ENCODE assay signal across 10 cellular contexts in the genomic region with DNA sequence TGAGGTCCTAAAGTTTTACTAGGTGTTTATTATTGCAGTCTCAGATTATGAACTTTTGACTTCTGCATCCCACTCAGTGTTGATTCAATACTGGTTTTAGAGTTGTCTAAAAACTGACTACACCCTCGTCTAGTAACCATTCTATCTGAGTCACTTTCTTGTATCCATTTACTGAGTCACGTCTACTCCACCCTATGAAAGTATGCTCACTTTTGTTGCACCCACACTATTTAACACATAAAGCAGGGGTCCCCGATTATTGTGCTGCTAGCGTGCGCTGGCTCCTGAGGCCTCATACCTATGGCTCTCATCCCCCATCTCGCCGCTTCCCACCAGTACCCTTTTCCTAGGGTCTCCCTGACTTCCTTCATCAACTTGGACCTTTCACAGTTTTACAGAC. TPM values are rescaled to one million over a fixed set of nuclear protein-coding genes. Genes with fewer than 3 reads are reported as not detected.
DNase-seq lines count a peak whose midpoint lies in the region; TF ChIP-seq lines count a peak whose summit lies in the region.
"Had no signal": no experiment of that assay in that cellular context is flagged by ENCODE, and none has a peak within 500 bp of the region (broad histone marks: within the 10 kb centered on the region; RNA-seq: fewer than 3 reads in every experiment).

No MANE protein-coding gene starts in this region.

- no peaks in the 10 kb centered on the region for H3K27me3 ChIP-seq in H7 (ENCODE audit: control insufficient read depth, insufficient read depth, low read length)

- intact Hi-C loops in activated T-helper 2 cell treated with anti-CD3 and anti-CD28 coated beads, Interferon-gamma antibody, Interleukin-2, Interleukin-4, amounts not matched to agents 10 μg/mL and 5 μg/mL and 100 μg/mL, durations not matched to agents 14 hours and 24 hours and 36 hours (cut with micrococcal nuclease) = loop anchor here (1.0 to 5.0 kb wide), 8 partner anchors 31 to 483 kb away; partner anchors contain the start of genes CDK6 and VPS50

- no peak for TF ChIP-seq CTCF in nephron progenitor cell (IDR thresholded peaks at IDR 0.05)

- peaks cover 38% of the 10 kb centered on the region for H3K4me1 Mint-ChIP-seq in activated T-helper 2 cell treated with anti-CD3 and anti-CD28 coated beads, Interferon-gamma antibody, Interleukin-2, Interleukin-4, amounts not matched to agents 10 μg/mL and 5 μg/mL and 100 μg/mL, durations not matched to agents 14 hours and 24 hours and 36 hours (ENCODE audit: low read depth)
- H3K4me1 Mint-ChIP-seq in immature natural killer cell (peaks cover 63 to 75% of the 10 kb centered on the region in 2 donors), nephron progenitor cell (peaks cover 7% of the 10 kb centered on the region)

- H3K4me3 ChIP-seq in H7 (ENCODE audit: insufficient read depth, low read depth, low read length) = no peak overlapping the region

- H3K36me3 ChIP-seq in H7 (replicated peaks; ENCODE audit: control insufficient read depth, insufficient read depth, low read length) = no peaks in the 10 kb centered on the region

- H3K4me3 Mint-ChIP-seq in activated T-helper 2 cell treated with anti-CD3 and anti-CD28 coated beads, Interferon-gamma antibody, Interleukin-2, Interleukin-4, amounts not matched to agents 10 μg/mL and 5 μg/mL and 100 μg/mL, durations not matched to agents 14 hours and 24 hours and 36 hours (ENCODE audit: low read depth) = peak overlapping the region; percentile 85
- H3K4me3 Mint-ChIP-seq in immature natural killer cell = peak overlapping the region; percentile 90 to 96 (median 91)
- H3K4me3 Mint-ChIP-seq in nephron progenitor cell = no peak overlapping the region

- peaks cover 67% of the 10 kb centered on the region for H3K36me3 Mint-ChIP-seq in activated T-helper 2 cell treated with anti-CD3 and anti-CD28 coated beads, Interferon-gamma antibody, Interleukin-2, Interleukin-4, amounts not matched to agents 10 μg/mL and 5 μg/mL and 100 μg/mL, durations not matched to agents 14 hours and 24 hours and 36 hours (ENCODE audit: low read depth)
- H3K36me3 Mint-ChIP-seq in immature natural killer cell (peaks cover 38 to 59% (median 56%) of the 10 kb centered on the region in 3 donors), nephron progenitor cell (ENCODE audit: low read depth) (no peaks in the 10 kb centered on the region)

- no peaks in the 10 kb centered on the region for H3K27me3 Mint-ChIP-seq in activated T-helper 2 cell treated with anti-CD3 and anti-CD28 coated beads, Interferon-gamma antibody, Interleukin-2, Interleukin-4, amounts not matched to agents 10 μg/mL and 5 μg/mL and 100 μg/mL, durations not matched to agents 14 hours and 24 hours and 36 hours (ENCODE audit: low read depth)
- H3K27me3 Mint-ChIP-seq in immature natural killer cell (ENCODE audit: low read depth in 3 of 3) = peaks cover 0 to 3% (median 0%) of the 10 kb centered on the region in 3 donors
- peaks cover 16% of the 10 kb centered on the region for H3K27me3 Mint-ChIP-seq in nephron progenitor cell (ENCODE audit: low read depth, poor library complexity)

- H3K9me3 Mint-ChIP-seq in activated T-helper 2 cell treated with anti-CD3 and anti-CD28 coated beads, Interferon-gamma antibody, Interleukin-2, Interleukin-4, amounts not matched to agents 10 μg/mL and 5 μg/mL and 100 μg/mL, durations not matched to agents 14 hours and 24 hours and 36 hours = peaks cover 52% of the 10 kb centered on the region
- H3K9me3 Mint-ChIP-seq in immature natural killer cell (peaks cover 13 to 31% (median 28%) of the 10 kb centered on the region in 6 donors), nephron progenitor cell (peaks cover 15% of the 10 kb centered on the region)

- DNase-seq in AG20443 (ENCODE audit: low spot score) (peak; percentile 72), HS-5 (ENCODE audit: low read depth) (peak; percentile 26), immature natural killer cell (no peak), H7 (no peak), nephron progenitor cell (no peak), NCI-H1417 treated with DMSO at 0.1 percent for 48 hours (lab: John Stamatoyannopoulos, UW) (no peak), foreskin melanocyte (no peak)
- no peak for DNase-seq in activated T-helper 2 cell treated with anti-CD3 and anti-CD28 coated beads, Interferon-gamma antibody, Interleukin-2, Interleukin-4, amounts not matched to agents 10 μg/mL and 5 μg/mL and 100 μg/mL, durations not matched to agents 14 hours and 24 hours and 36 hours (ENCODE audit: low spot score)
- DNase-seq: activated CD8-positive, alpha-beta memory T cell treated with anti-CD3 and anti-CD28 coated beads, Interleukin-2, amount 50 U/mL, for 4 hours; NCI-H2081 treated with DMSO at 0.1 percent for 48 hours had no signal

- H3K27ac Mint-ChIP-seq in activated T-helper 2 cell treated with anti-CD3 and anti-CD28 coated beads, Interferon-gamma antibody, Interleukin-2, Interleukin-4, amounts not matched to agents 10 μg/mL and 5 μg/mL and 100 μg/mL, durations not matched to agents 14 hours and 24 hours and 36 hours = peak overlapping the region; percentile 65
- H3K27ac Mint-ChIP-seq in immature natural killer cell (peak overlapping the region; percentile 71 to 99 (median 94)), nephron progenitor cell (no peak overlapping the region)

RNA-seq across cellular contexts. Expression of gene SAMD9, which starts 2.0 kb away (rescaled TPM):
- 9.3 and 9.4 TPM in 2 replicates for total RNA-seq in activated T-helper 2 cell treated with anti-CD3 and anti-CD28 coated beads, Interferon-gamma antibody, Interleukin-2, Interleukin-4, amounts not matched to agents 10 μg/mL and 5 μg/mL and 100 μg/mL, durations not matched to agents 14 hours and 24 hours and 36 hours
- polyA plus RNA-seq in immature natural killer cell = 10 to 100 TPM; 15.8 to 43.7 (median 23.3) TPM
- total RNA-seq in H7 (2014; rRNA removed; shearing (Covaris generic)) = 0.04 and 0.10 TPM in 2 replicates

RNA-seq across cellular contexts. Expression of gene SAMD9L, which starts 32.4 kb away (rescaled TPM):
- total RNA-seq in activated T-helper 2 cell treated with anti-CD3 and anti-CD28 coated beads, Interferon-gamma antibody, Interleukin-2, Interleukin-4, amounts not matched to agents 10 μg/mL and 5 μg/mL and 100 μg/mL, durations not matched to agents 14 hours and 24 hours and 36 hours = 12.6 and 15.3 TPM in 2 replicates
- polyA plus RNA-seq in immature natural killer cell = 10 to 100 TPM; 35.9 to 78.2 (median 44.8) TPM
- not detected in 2 replicates for total RNA-seq in H7 (2014; rRNA removed; shearing (Covaris generic))

Comparison
In these comparisons a context has a peak if more than half of its experiments do, and no peak if none do; other contexts are left out.
1. DNase-seq: peak in AG20443 (single experiment) and HS-5 (single experiment); none in activated T-helper 2 cell treated with anti-CD3 and anti-CD28 coated beads, Interferon-gamma antibody, Interleukin-2, Interleukin-4, amounts not matched to agents 10 μg/mL and 5 μg/mL and 100 μg/mL, durations not matched to agents 14 hours and 24 hours and 36 hours (single experiment), immature natural killer cell (0 of 3), H7 (single experiment), nephron progenitor cell (single experiment), NCI-H1417 treated with DMSO at 0.1 percent for 48 hours (single experiment) and foreskin melanocyte (single experiment).
2. RNA of gene SAMD9L, which starts 32.4 kb away (total RNA-seq): 12.6 to 15.3 TPM in activated T-helper 2 cell treated with anti-CD3 and anti-CD28 coated beads, Interferon-gamma antibody, Interleukin-2, Interleukin-4, amounts not matched to agents 10 μg/mL and 5 μg/mL and 100 μg/mL, durations not matched to agents 14 hours and 24 hours and 36 hours; not detected in H7; every median in the first group is over 10 times any median in the second.